Comparison of ENCODE assay signal across 14 cellular contexts in genomic region chr17:82440991-82441627, GRCh38. TPM values are rescaled to one million over a fixed set of nuclear protein-coding genes. Genes with fewer than 3 reads are reported as not detected.
A peak's percentile ranks its signal among the peaks of the same experiment; 100 is the strongest.
DNase-seq lines count a peak whose midpoint lies in the region; ATAC-seq and TF ChIP-seq lines count a peak whose summit lies in the region.
"Had no signal": no experiment of that assay in that cellular context is flagged by ENCODE, and none has a peak within 500 bp of the region (broad histone marks: within the 10 kb centered on the region; RNA-seq: fewer than 3 reads in every experiment).

No MANE protein-coding gene starts in this region.

- no peak for TF ChIP-seq CTCF in HL-60 (IDR thresholded peaks at IDR 0.05; ENCODE audit: insufficient read depth, low read length)
- TF ChIP-seq CTCF in osteoblast (IDR thresholded peaks at IDR 0.05; ENCODE audit: extremely low read depth, low read depth, low read length): no peak

- no peak for ATAC-seq in HG03280 (IDR thresholded peaks at IDR 0.05; ENCODE audit: unreplicated experiment)

- H3K27me3 ChIP-seq in HL-60 (ENCODE audit: insufficient read depth, poor library complexity, severe bottlenecking) (no peaks in the 10 kb centered on the region), osteoblast (ENCODE audit: insufficient read depth, low read length) (no peaks in the 10 kb centered on the region)
- H3K27me3 ChIP-seq: brain microvascular endothelial cell had no signal

- 62 to 70% (median 63%) methylated on average over 13 to 17 of the region's 17 CpGs for WGBS in adipose tissue, 3 donors

- peaks cover 27% of the 10 kb centered on the region for H4K20me1 ChIP-seq in osteoblast (ENCODE audit: insufficient read depth, low read length)

- peak overlapping the region; percentile 77 for H3K27ac ChIP-seq in HL-60 (replicated peaks)
- H3K27ac ChIP-seq in adipose tissue (ENCODE audit: low read depth, low read length): peak overlapping the region; percentile 29
- H3K27ac ChIP-seq in osteoblast (ENCODE audit: low read depth, low read length): no peak overlapping the region
- H3K27ac ChIP-seq: 22Rv1, brain microvascular endothelial cell, thoracic aorta had no signal

- H3K4me3 ChIP-seq in HL-60 (replicated peaks; ENCODE audit: insufficient read depth, low read length): peak overlapping the region; percentile 27
- H3K4me3 ChIP-seq in osteoblast (ENCODE audit: insufficient read depth, low read length): no peak overlapping the region
- H3K4me3 ChIP-seq: thoracic aorta had no signal

- no peaks in the 10 kb centered on the region for H3K4me1 ChIP-seq in osteoblast (ENCODE audit: insufficient read depth, low read length)

- peaks cover 8% of the 10 kb centered on the region for H3K36me3 ChIP-seq in osteoblast (ENCODE audit: insufficient read depth, low read length)

- H3K4me2 ChIP-seq in osteoblast (ENCODE audit: insufficient read depth, low read length): no peak overlapping the region

- no peak overlapping the region for H2AFZ ChIP-seq in osteoblast (ENCODE audit: low read length)

- DNase-seq in DMS 273 (lab: John Stamatoyannopoulos, UW; ENCODE audit: unreplicated experiment): peak; percentile 86
- no peak for DNase-seq in DMS 273 treated with DMSO at 0.1 percent for 48 hours (lab: John Stamatoyannopoulos, UW)
- peak in 1 of 2 experiments; percentile 69 for DNase-seq in HL-60 (ENCODE audit: low read depth in 1 of 2, low spot score in 1 of 2)
- DNase-seq in osteoblast (ENCODE audit: insufficient read length, low spot score, missing footprints): peak; percentile 71
- DNase-seq in NOMO-1 treated with DMSO at 0.1 percent for 48 hours (lab: John Stamatoyannopoulos, UW; ENCODE audit: unreplicated experiment): no peak
- no peak for DNase-seq in stimulated activated CD4-positive, alpha-beta T cell treated with anti-CD3 and anti-CD28 coated beads, Interleukin-12 subunit alpha, Interleukin-12 subunit beta, amount 100 ng/mL, for 4 hours
- DNase-seq: brain microvascular endothelial cell, foreskin melanocyte, GDM1, IMR-90 had no signal

- H3K79me2 ChIP-seq in osteoblast (ENCODE audit: insufficient read depth, low read length): no peaks in the 10 kb centered on the region

- no peaks in the 10 kb centered on the region for H3K9me3 ChIP-seq in osteoblast (ENCODE audit: low read depth, low read length)
- H3K9me3 ChIP-seq: thoracic aorta had no signal

RNA-seq across cellular contexts. Expression of gene CYBC1, which starts 9.4 kb away (rescaled TPM):
- 10 to 100 TPM; 42.5 to 70.0 (median 43.6) TPM for polyA plus RNA-seq in adipose tissue
- total RNA-seq in osteoblast: 72.4 and 75.1 TPM in 2 replicates

RNA-seq across cellular contexts. Expression of gene NARF, which starts 17.4 kb away (rescaled TPM):
- 10 to 100 TPM; 45.6 to 72.2 (median 51.9) TPM for polyA plus RNA-seq in adipose tissue
- 34.4 and 36.8 TPM in 2 replicates for total RNA-seq in osteoblast

RNA-seq across cellular contexts. Expression of gene OGFOD3, which starts 22.7 kb away (rescaled TPM):
- 10 to 100 TPM; 14.8 to 26.3 (median 18.6) TPM for polyA plus RNA-seq in adipose tissue
- total RNA-seq in osteoblast: 25.3 and 27.4 TPM in 2 replicates

RNA-seq across cellular contexts. Expression of gene HEXD, which starts 23.0 kb away (rescaled TPM):
- 10 to 100 TPM; 62.8 to 66.8 (median 66.4) TPM for polyA plus RNA-seq in adipose tissue
- 13.0 and 20.3 TPM in 2 replicates for total RNA-seq in osteoblast

Comparison
In these comparisons a context has a peak if more than half of its experiments do, and no peak if none do; other contexts are left out.
1. DNase-seq: peak in DMS 273 (single experiment) and osteoblast (single experiment); none in DMS 273 treated with DMSO at 0.1 percent for 48 hours (single experiment), NOMO-1 treated with DMSO at 0.1 percent for 48 hours (single experiment) and stimulated activated CD4-positive, alpha-beta T cell treated with anti-CD3 and anti-CD28 coated beads, Interleukin-12 subunit alpha, Interleukin-12 subunit beta, amount 100 ng/mL, for 4 hours (single experiment).